In the genomic region with DNA sequence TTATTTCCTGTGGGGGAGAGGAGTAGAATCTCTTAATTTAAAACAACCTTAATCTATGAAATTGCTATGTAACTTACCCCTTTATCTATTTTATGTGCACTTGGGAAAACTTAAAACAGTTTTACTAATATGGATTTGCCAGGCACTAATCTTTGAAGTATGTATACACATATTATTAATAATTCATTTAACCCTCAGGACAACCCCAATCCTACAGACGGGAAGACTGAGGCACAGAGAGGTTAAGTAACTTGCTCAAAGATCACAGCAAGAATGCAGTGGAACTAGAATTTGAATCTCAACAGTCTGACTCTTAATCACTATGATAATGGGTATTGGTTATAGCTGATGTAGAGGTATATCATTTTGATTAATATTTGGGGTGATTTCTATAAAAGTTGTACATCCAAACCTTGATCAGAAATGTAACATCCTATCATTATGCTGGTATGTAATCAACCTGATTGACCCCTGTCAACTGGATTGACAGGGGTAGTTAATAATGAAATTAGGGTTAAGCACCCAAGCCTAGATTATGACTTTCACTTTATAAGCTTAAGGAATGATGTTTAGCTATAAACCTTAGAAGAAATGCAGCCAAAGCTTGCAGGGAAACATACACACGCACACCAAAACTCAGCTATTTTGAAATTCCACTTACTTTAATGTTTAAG, we compare ENCODE assay signal across 7 cellular contexts. TPM values are rescaled to one million over a fixed set of nuclear protein-coding genes. Genes with fewer than 3 reads are reported as not detected.
DNase-seq lines count a peak whose midpoint lies in the region; ATAC-seq and TF ChIP-seq lines count a peak whose summit lies in the region.

No MANE protein-coding gene starts in this region.

- H3K79me2 ChIP-seq in GM23248 (ENCODE audit: insufficient read depth), result peaks cover 50% of the 10 kb centered on the region

- H3K27me3 ChIP-seq in GM23248 (replicated peaks; ENCODE audit: insufficient read depth) (no peaks in the 10 kb centered on the region), skeletal muscle tissue (ENCODE audit: control insufficient read depth in 3 of 3, insufficient read depth in 3 of 3, low read length in 3 of 3) (no peaks in the 10 kb centered on the region)

- peak overlapping the region; percentile 69 for H2AFZ ChIP-seq in GM23248

- H3F3A ChIP-seq in GM23248 (ENCODE audit: insufficient read depth), result peaks cover 48% of the 10 kb centered on the region

- 87 to 88% methylated on average over 2 of the region's 2 CpGs for WGBS in GM23248 (ENCODE audit: low coverage in 1 of 2, low lambda C conversion rate in 2 of 2, missing lambda C conversion rate in 2 of 2), 2 experiments

- peak overlapping the region; percentile 74 for H3K9ac ChIP-seq in GM23248
- H3K9ac ChIP-seq in skeletal muscle tissue (ENCODE audit: low read depth in 1 of 3, low read length in 3 of 3), result peak overlapping the region in 1 of 3 donors; percentile 82

- TF ChIP-seq CTCF in foreskin fibroblast (IDR thresholded peaks at IDR 0.05; ENCODE audit: low read depth, low read length), result no peak

- H3K36me3 ChIP-seq in GM23248 (ENCODE audit: low read depth), result no peaks in the 10 kb centered on the region
- H3K36me3 ChIP-seq in skeletal muscle tissue (ENCODE audit: control insufficient read depth in 3 of 3, insufficient read depth in 3 of 3, low read length in 3 of 3), result no peaks in the 10 kb centered on the region

- H3K4me2 ChIP-seq in GM23248 (ENCODE audit: unreplicated experiment), result peak overlapping the region; percentile 75

- H3K4me3 Mint-ChIP-seq in T-helper 17 cell, result peak overlapping the region; percentile 96

- H3K9me2 ChIP-seq in GM23248 (ENCODE audit: insufficient read depth), result no peaks in the 10 kb centered on the region

- no peaks in the 10 kb centered on the region for H3K27me3 Mint-ChIP-seq in T-helper 17 cell

- no peak for DNase-seq in GM23248
- no peak for DNase-seq in T-helper 17 cell
- DNase-seq in foreskin fibroblast, result no peak
- DNase-seq in AG08396 (ENCODE audit: low spot score), result no peak
- DNase-seq in NCI-H1092 (lab: John Stamatoyannopoulos, UW), result no peak
- no peak for DNase-seq in COLO668 (lab: John Stamatoyannopoulos, UW; ENCODE audit: unreplicated experiment)

- H3K36me3 Mint-ChIP-seq in T-helper 17 cell (ENCODE audit: low read depth), result peaks cover 4% of the 10 kb centered on the region

- in situ Hi-C loops in GM23248 (cut with MboI), result no loop called here

- H3K4me1 Mint-ChIP-seq in T-helper 17 cell, result peaks cover 23% of the 10 kb centered on the region

- no peak overlapping the region for H3K27ac Mint-ChIP-seq in T-helper 17 cell

- peak overlapping the region; percentile 72 for H3K4me3 ChIP-seq in GM23248
- H3K4me3 ChIP-seq in foreskin fibroblast (ENCODE audit: low read depth in 1 of 2, low read length in 2 of 2), result peak overlapping the region; percentile 77 to 91
- peak overlapping the region in 2 of 3 donors; percentile 73 to 81 for H3K4me3 ChIP-seq in skeletal muscle tissue (ENCODE audit: low read length in 3 of 3)

- no peaks in the 10 kb centered on the region for H4K20me1 ChIP-seq in GM23248 (ENCODE audit: insufficient read depth)

- H3K27ac ChIP-seq in GM23248 (peak overlapping the region; percentile 32; the same call in 1 of the 2 replicates), skeletal muscle tissue (ENCODE audit: low read depth, low read length) (peak overlapping the region; percentile 68)

- no peak for ATAC-seq in T-helper 17 cell

- H3K9me3 ChIP-seq in GM23248 (ENCODE audit: low read depth), result no peaks in the 10 kb centered on the region
- H3K9me3 ChIP-seq in T-helper 17 cell (ENCODE audit: control insufficient read depth, low read length, poor library complexity, severe bottlenecking), result no peaks in the 10 kb centered on the region
- H3K9me3 ChIP-seq in skeletal muscle tissue (ENCODE audit: control insufficient read depth in 3 of 3, low read length in 3 of 3), result no peaks in the 10 kb centered on the region

- peaks cover 52% of the 10 kb centered on the region for H3K4me1 ChIP-seq in GM23248 (ENCODE audit: insufficient read depth)
- H3K4me1 ChIP-seq in skeletal muscle tissue (ENCODE audit: control insufficient read depth in 3 of 3, insufficient read depth in 3 of 3, low read length in 3 of 3), result peaks cover 11 to 19% (median 18%) of the 10 kb centered on the region in 3 donors

RNA-seq across cellular contexts. Expression of gene MYO1D, which starts 1.6 kb away (rescaled TPM):
- 99.5 and 103 TPM in 2 replicates for total RNA-seq in GM23248 (2014; rRNA removed; shearing (Covaris generic))
- polyA plus RNA-seq in GM23248 (2016; fragmentation: Nextera tagmentation; extraction: Ambion mirVana), result 54.1 and 54.5 TPM in 2 replicates
- total RNA-seq in T-helper 17 cell, result 10 to 100 TPM in 1 of 2 donors, 1 to 10 TPM in 1; 9.1 to 12.4 TPM
- total RNA-seq in skeletal muscle tissue, result 15.1 TPM

RNA-seq across cellular contexts. Expression of gene TMEM98, which starts 52.6 kb away (rescaled TPM):
- 143 and 148 TPM in 2 replicates for total RNA-seq in GM23248 (2014; rRNA removed; shearing (Covaris generic))
- 153 and 157 TPM in 2 replicates for polyA plus RNA-seq in GM23248 (2016; fragmentation: Nextera tagmentation; extraction: Ambion mirVana)
- total RNA-seq in T-helper 17 cell, result not detected
- 27.1 TPM for total RNA-seq in skeletal muscle tissue

Comparison
In these comparisons a context has a peak if more than half of its experiments do, and no peak if none do; other contexts are left out.
1. RNA of gene TMEM98, which starts 52.6 kb away (total RNA-seq): 143 to 148 TPM in GM23248 and 27.1 TPM in skeletal muscle tissue (single experiment); not detected in T-helper 17 cell; every median in the first group is over 10 times any median in the second.
2. Peak in every context shown above with its lines, with median percentiles within 50 percentile points of each other: H3K4me3 ChIP-seq.